In genomic region chr15:99328673-99329072, GRCh38 we compare ENCODE assay signal across 18 cellular contexts.
DNase-seq lines count a peak whose midpoint lies in the region; ATAC-seq, FAIRE-seq and TF ChIP-seq lines count a peak whose summit lies in the region.
"Had no signal": no experiment of that assay in that cellular context is flagged by ENCODE, and none has a peak within 500 bp of the region (broad histone marks: within the 10 kb centered on the region; RNA-seq: fewer than 3 reads in every experiment).

No MANE protein-coding gene starts in this region.

- DNase-seq in IMR-90 (no peak), H1 (ENCODE audit: low read depth in 1 of 2, low spot score in 2 of 2) (no peak), neuronal stem cell (ENCODE audit: low spot score) (no peak), smooth muscle cell (lab: John Stamatoyannopoulos, UW; ENCODE audit: unreplicated experiment) (no peak), NCI-H774 (lab: John Stamatoyannopoulos, UW) (no peak), NK-92 (lab: John Stamatoyannopoulos, UW; ENCODE audit: unreplicated experiment) (no peak), osteoblast (ENCODE audit: insufficient read length, low spot score, missing footprints) (no peak)
- DNase-seq: CD8-positive, alpha-beta T cell; COR-L47; DMS153; DMS79 treated with DMSO at 0.1 percent for 48 hours; EL; GOT3 had no signal

- H3K27ac ChIP-seq in IMR-90 (ENCODE audit: insufficient read depth, low read length), result no peak overlapping the region
- no peak overlapping the region for H3K27ac ChIP-seq in H1 (ENCODE audit: low read depth, low read length)
- no peak overlapping the region for H3K27ac ChIP-seq in neuronal stem cell (replicated peaks; ENCODE audit: low read length)
- H3K27ac ChIP-seq in smooth muscle cell (ENCODE audit: low read depth), result peak overlapping the region; percentile 7
- no peak overlapping the region for H3K27ac ChIP-seq in osteoblast (ENCODE audit: low read depth, low read length)
- H3K27ac ChIP-seq: HL-60 had no signal

- POLR2A ChIA-PET in IMR-90 (lab: Charles Lee; ENCODE audit: unreplicated experiment) (no interaction called here), H1 (lab: Charles Lee; ENCODE audit: partially characterized antibody) (no interaction called here)

- H2BK20ac ChIP-seq in IMR-90 (ENCODE audit: low read depth, low read length) (no peak overlapping the region), H1 (ENCODE audit: low read length) (no peak overlapping the region)

- in situ Hi-C loops in IMR-90 (cut with MboI; ENCODE audit: low sequenced_read_pairs), result no loop called here

- H3K27me3 ChIP-seq in IMR-90 (ENCODE audit: control insufficient read depth, insufficient read depth, low read length) (no peaks in the 10 kb centered on the region), H1 (replicated peaks in 1 of 4; ENCODE audit: control insufficient read depth in 3 of 4, extremely low read depth in 1 of 4, insufficient read depth in 3 of 4, low read length in 3 of 4) (no peaks in the 10 kb centered on the region), neuronal stem cell (ENCODE audit: control insufficient read depth in 3 of 3, insufficient read depth in 3 of 3, low read depth in 1 of 3, low read length in 3 of 3) (peaks cover 0 to 2% (median 0%) of the 10 kb centered on the region in 3 experiments), smooth muscle cell (ENCODE audit: low read depth) (no peaks in the 10 kb centered on the region), osteoblast (ENCODE audit: insufficient read depth, low read length) (no peaks in the 10 kb centered on the region)

- TF ChIP-seq POLR2A in IMR-90 (IDR thresholded peaks at IDR 0.05; ENCODE audit: low read depth, low read length) (no peak), H1 (IDR thresholded peaks at IDR 0.05; ENCODE audit: control extremely low read depth in 1 of 2, low read depth in 2 of 2, low read length in 2 of 2) (no peak)

- intact Hi-C loops in IMR-90 (cut with micrococcal nuclease), result no loop called here

- ATAC-seq in IMR-90 (ENCODE audit: low read depth), result no peak
- ATAC-seq: CD8-positive, alpha-beta T cell had no signal

- peaks cover 3% of the 10 kb centered on the region; the same call in 1 of the 2 replicates for H3K4me1 ChIP-seq in IMR-90 (ENCODE audit: control insufficient read depth, insufficient read depth, low read length)
- H3K4me1 ChIP-seq in H1 (replicated peaks in 1 of 4; ENCODE audit: control insufficient read depth in 3 of 4, insufficient read depth in 4 of 4, low read length in 3 of 4), result peaks cover 0 to 3% (median 0%) of the 10 kb centered on the region in 4 experiments; a peak in 1 of 7 replicates
- peaks cover 0 to 2% of the 10 kb centered on the region in 2 donors for H3K4me1 ChIP-seq in neuronal stem cell (ENCODE audit: control insufficient read depth in 2 of 2, insufficient read depth in 1 of 2, low read depth in 1 of 2, low read length in 2 of 2)
- H3K4me1 ChIP-seq in smooth muscle cell (ENCODE audit: low read depth), result peaks cover under 1% of the 10 kb centered on the region
- peaks cover 10% of the 10 kb centered on the region for H3K4me1 ChIP-seq in osteoblast (ENCODE audit: insufficient read depth, low read length)
- H3K4me1 ChIP-seq: HAP-1 had no signal

- H4K20me1 ChIP-seq in IMR-90 (ENCODE audit: insufficient read depth, low read length) (no peaks in the 10 kb centered on the region), H1 (replicated peaks in 1 of 2; ENCODE audit: control insufficient read depth in 1 of 2, insufficient read depth in 2 of 2, low read length in 2 of 2) (no peaks in the 10 kb centered on the region), smooth muscle cell (ENCODE audit: low read depth) (no peaks in the 10 kb centered on the region), osteoblast (ENCODE audit: insufficient read depth, low read length) (no peaks in the 10 kb centered on the region)

- TF ChIP-seq RAD21 in IMR-90 (IDR thresholded peaks at IDR 0.05; ENCODE audit: low read length), result no peak
- no peak for TF ChIP-seq RAD21 in H1 (IDR thresholded peaks at IDR 0.05 in 1 of 2, conservative IDR thresholded peaks at IDR 0.05 in 1 of 2; ENCODE audit: low read depth in 2 of 2, low read length in 2 of 2)

- H4K5ac ChIP-seq in IMR-90 (ENCODE audit: low read depth, low read length), result no peak overlapping the region
- H4K5ac ChIP-seq in H1 (ENCODE audit: insufficient read length, low read depth, low read length), result no peak overlapping the region

- BruUV-seq in IMR-90 (replicated peaks; lab: Mats Ljungman, UMichigan), result no TSS peak

- H3K23ac ChIP-seq in IMR-90 (ENCODE audit: low read depth, low read length) (no peak overlapping the region), H1 (ENCODE audit: insufficient read length) (no peak overlapping the region), neuronal stem cell (ENCODE audit: low read depth, low read length, poor library complexity) (no peak overlapping the region)

- H3K56ac ChIP-seq in IMR-90 (ENCODE audit: extremely low read depth, insufficient read depth, low read length) (no peak overlapping the region), H1 (replicated peaks; ENCODE audit: insufficient read length, low read depth, low read length) (no peak overlapping the region)

- no peak for TF ChIP-seq EP300 in H1 (IDR thresholded peaks at IDR 0.05; ENCODE audit: borderline replicate concordance in 1 of 2, low read depth in 2 of 2, low read length in 2 of 2)

- H3F3A ChIP-seq in smooth muscle cell (ENCODE audit: low read depth), result no peaks in the 10 kb centered on the region

- FAIRE-seq in H1 (lab: Jason Lieb, UNC), result no peak
- FAIRE-seq: D721Med, G401.6, GM12892 had no signal

- H3K18ac ChIP-seq in IMR-90 (ENCODE audit: low read depth, low read length), result no peak overlapping the region
- H3K18ac ChIP-seq in H1 (ENCODE audit: extremely low read depth, low read length), result no peak overlapping the region
- no peak overlapping the region for H3K18ac ChIP-seq in neuronal stem cell (ENCODE audit: low read length)

- no peak overlapping the region for H2AK9ac ChIP-seq in IMR-90 (replicated peaks; ENCODE audit: low read depth, low read length, poor library complexity)

- no peak overlapping the region for H3K14ac ChIP-seq in IMR-90 (replicated peaks; ENCODE audit: low read depth, low read length)
- H3K14ac ChIP-seq in H1 (ENCODE audit: insufficient read length), result no peak overlapping the region
- H3K14ac ChIP-seq in neuronal stem cell (ENCODE audit: low read length), result peak overlapping the region; percentile 21

- no peak overlapping the region for H3K9ac ChIP-seq in IMR-90 (ENCODE audit: low read depth, low read length)
- H3K9ac ChIP-seq in H1 (replicated peaks in 1 of 4; ENCODE audit: extremely low read depth in 1 of 4, low read depth in 3 of 4, low read length in 3 of 4), result no peak overlapping the region
- no peak overlapping the region for H3K9ac ChIP-seq in neuronal stem cell (ENCODE audit: low read depth, low read length, poor library complexity)
- no peak overlapping the region for H3K9ac ChIP-seq in smooth muscle cell (ENCODE audit: low read depth)

- H2BK5ac ChIP-seq in IMR-90 (ENCODE audit: low read depth, low read length, poor library complexity, severe bottlenecking), result no peak overlapping the region
- H2BK5ac ChIP-seq in H1 (ENCODE audit: low read depth, low read length), result no peak overlapping the region
- no peak overlapping the region for H2BK5ac ChIP-seq in neuronal stem cell (ENCODE audit: low read length)

- no peak overlapping the region; the same call in 2 of the 3 replicates for H2BK15ac ChIP-seq in IMR-90 (ENCODE audit: low read depth, low read length)
- H2BK15ac ChIP-seq in H1 (ENCODE audit: low read length), result no peak overlapping the region
- H2BK15ac ChIP-seq in neuronal stem cell (ENCODE audit: low read length), result no peak overlapping the region

- H2BK12ac ChIP-seq in H1 (ENCODE audit: low read depth, low read length), result no peak overlapping the region
- no peak overlapping the region for H2BK12ac ChIP-seq in neuronal stem cell (ENCODE audit: low read length)

- H3K4me3 ChIP-seq in IMR-90 (ENCODE audit: insufficient read depth, low read depth, low read length) (no peak overlapping the region), H1 (ENCODE audit: extremely low read depth in 1 of 4, insufficient read depth in 2 of 4, low read depth in 3 of 4, low read length in 4 of 4) (no peak overlapping the region), neuronal stem cell (ENCODE audit: low read length in 2 of 2) (no peak overlapping the region), smooth muscle cell (no peak overlapping the region), osteoblast (ENCODE audit: insufficient read depth, low read length) (no peak overlapping the region)
- H3K4me3 ChIP-seq: HAP-1 had no signal

- H3K36me3 ChIP-seq in IMR-90 (ENCODE audit: control insufficient read depth, insufficient read depth, low read length) (no peaks in the 10 kb centered on the region), H1 (ENCODE audit: control insufficient read depth in 2 of 4, insufficient read depth in 4 of 4, low read length in 3 of 4) (no peaks in the 10 kb centered on the region), neuronal stem cell (replicated peaks in 1 of 2; ENCODE audit: control insufficient read depth in 2 of 2, insufficient read depth in 2 of 2, low read length in 2 of 2) (no peaks in the 10 kb centered on the region), smooth muscle cell (ENCODE audit: low read depth) (no peaks in the 10 kb centered on the region), osteoblast (ENCODE audit: insufficient read depth, low read length) (no peaks in the 10 kb centered on the region)
- H3K36me3 ChIP-seq: HAP-1 had no signal

- H2AFZ ChIP-seq in IMR-90 (replicated peaks; ENCODE audit: low read length, poor library complexity) (no peak overlapping the region), H1 (ENCODE audit: low read length) (no peak overlapping the region), neuronal stem cell (ENCODE audit: low read length) (no peak overlapping the region), smooth muscle cell (ENCODE audit: low read depth) (no peak overlapping the region), osteoblast (ENCODE audit: low read length) (no peak overlapping the region)

- H4K91ac ChIP-seq in IMR-90 (ENCODE audit: insufficient read depth, low read depth, low read length) (no peak overlapping the region), H1 (replicated peaks; ENCODE audit: insufficient read length, low read length) (no peak overlapping the region), neuronal stem cell (ENCODE audit: low read depth, low read length, poor library complexity) (no peak overlapping the region)

- H3K4me2 ChIP-seq in IMR-90 (ENCODE audit: low read depth, low read length) (no peak overlapping the region), H1 (ENCODE audit: insufficient read depth in 1 of 2, low read depth in 2 of 2, low read length in 2 of 2) (no peak overlapping the region), neuronal stem cell (ENCODE audit: insufficient read depth, low read length, poor library complexity, severe bottlenecking) (no peak overlapping the region), smooth muscle cell (no peak overlapping the region), osteoblast (ENCODE audit: insufficient read depth, low read length) (no peak overlapping the region)

- H3K79me1 ChIP-seq in IMR-90 (ENCODE audit: low read depth in 1 of 2, low read length in 2 of 2), result 0 out of 4 replicates have a peak, but pooled peaks cover 0 to 4% of the 10 kb centered on the region in 2 experiments
- no peaks in the 10 kb centered on the region for H3K79me1 ChIP-seq in H1 (ENCODE audit: low read depth, low read length)
- no peaks in the 10 kb centered on the region for H3K79me1 ChIP-seq in neuronal stem cell (ENCODE audit: low read depth, low read length)

- dilution Hi-C loops in IMR-90 (cut with HindIII; ENCODE audit: low sequenced_read_pairs, unreplicated experiment), result no loop called here

- H3K9me3 ChIP-seq in IMR-90 (ENCODE audit: control insufficient read depth, insufficient read depth, low read length), result no peaks in the 10 kb centered on the region; the same call in 1 of the 2 replicates
- no peaks in the 10 kb centered on the region for H3K9me3 ChIP-seq in H1 (ENCODE audit: insufficient read depth in 2 of 2, low read depth in 1 of 2, low read length in 1 of 2)
- no peaks in the 10 kb centered on the region for H3K9me3 ChIP-seq in neuronal stem cell (replicated peaks in 1 of 2; ENCODE audit: control insufficient read depth in 2 of 2, insufficient read depth in 1 of 2, low read depth in 1 of 2, low read length in 2 of 2)
- no peaks in the 10 kb centered on the region for H3K9me3 ChIP-seq in smooth muscle cell (replicated peaks; ENCODE audit: low read depth)
- H3K9me3 ChIP-seq in osteoblast (ENCODE audit: low read depth, low read length), result no peaks in the 10 kb centered on the region
- H3K9me3 ChIP-seq: HAP-1 had no signal

- H3K79me2 ChIP-seq in H1 (ENCODE audit: control insufficient read depth in 1 of 2, insufficient read depth in 2 of 2, low read length in 2 of 2) (no peaks in the 10 kb centered on the region), smooth muscle cell (ENCODE audit: low read depth) (no peaks in the 10 kb centered on the region), osteoblast (ENCODE audit: insufficient read depth, low read length) (no peaks in the 10 kb centered on the region)

- H2AK5ac ChIP-seq in IMR-90 (ENCODE audit: low read depth, low read length), result 0 out of 2 replicates have a peak overlapping the region, but pooled peaks have one; percentile 20
- H2AK5ac ChIP-seq in H1 (ENCODE audit: low read depth, low read length), result no peak overlapping the region
- no peak overlapping the region for H2AK5ac ChIP-seq in neuronal stem cell (ENCODE audit: low read depth, low read length)

- TF ChIP-seq CTCF in IMR-90 (conservative IDR thresholded peaks at IDR 0.05; ENCODE audit: low read depth, low read length) (no peak), H1 (IDR thresholded peaks at IDR 0.05; ENCODE audit: control extremely low read depth in 1 of 3, insufficient read depth in 1 of 3, low read depth in 1 of 3, low read length in 3 of 3) (no peak), smooth muscle cell (IDR thresholded peaks at IDR 0.05; ENCODE audit: borderline replicate concordance, insufficient read depth, poor library complexity, severe bottlenecking) (no peak), osteoblast (IDR thresholded peaks at IDR 0.05; ENCODE audit: extremely low read depth, low read depth, low read length) (no peak)

- no peaks in the 10 kb centered on the region for H3K9me1 ChIP-seq in IMR-90 (ENCODE audit: insufficient read depth, low read length)

- H3K23me2 ChIP-seq in H1 (ENCODE audit: low read depth, low read length), result no peaks in the 10 kb centered on the region

- CTCF ChIA-PET in IMR-90 (lab: Yijun Ruan, JAX) (no interaction called here), H1 (lab: Charles Lee; ENCODE audit: partially characterized antibody) (no interaction called here)

- H3K4ac ChIP-seq in IMR-90 (ENCODE audit: low read depth, low read length) (no peak overlapping the region), H1 (replicated peaks; ENCODE audit: insufficient read length, low read depth, low read length) (no peak overlapping the region), neuronal stem cell (ENCODE audit: low read length) (no peak overlapping the region)

- H4K8ac ChIP-seq in IMR-90 (ENCODE audit: low read depth in 2 of 2, low read length in 2 of 2) (0 out of 4 replicates have a peak overlapping the region, but pooled peaks of 1 of the 2 experiments have one; percentile 10), H1 (ENCODE audit: extremely low read depth, insufficient read depth, low read length) (no peak overlapping the region), neuronal stem cell (ENCODE audit: low read depth, low read length) (no peak overlapping the region)

- H2BK120ac ChIP-seq in IMR-90 (ENCODE audit: low read depth, low read length), result no peak overlapping the region
- H2BK120ac ChIP-seq in H1 (replicated peaks; ENCODE audit: low read depth, low read length), result no peak overlapping the region
- no peak overlapping the region for H2BK120ac ChIP-seq in neuronal stem cell (ENCODE audit: low read depth, low read length)

- 80% methylated on average over 2 of the region's 3 CpGs; no CpG with 5 or more reads in 1 of the 2 experiments for WGBS in IMR-90 (ENCODE audit: extremely low coverage in 2 of 2, insufficient read length in 1 of 2), 2 experiments
- 95% methylated on average over 3 of the region's 3 CpGs; no CpG with 5 or more reads in 1 of the 2 experiments for WGBS in H1 (ENCODE audit: extremely low coverage in 1 of 2, insufficient coverage in 1 of 2, insufficient read length in 1 of 2, insufficient replicate concordance in 2 of 2, low coverage in 1 of 2, low lambda C conversion rate in 2 of 2, missing lambda C conversion rate in 1 of 2), 2 experiments
- no CpG with 5 or more reads among the region's 3 CpGs for WGBS in neuronal stem cell (ENCODE audit: extremely low coverage in 2 of 2, insufficient read length in 2 of 2, insufficient replicate concordance in 1 of 2), 2 donors
- WGBS in smooth muscle cell (ENCODE audit: low lambda C conversion rate), result 48% methylated on average over 3 of the region's 3 CpGs
